Comparison of ENCODE assay signal across 18 cellular contexts in the genomic region with DNA sequence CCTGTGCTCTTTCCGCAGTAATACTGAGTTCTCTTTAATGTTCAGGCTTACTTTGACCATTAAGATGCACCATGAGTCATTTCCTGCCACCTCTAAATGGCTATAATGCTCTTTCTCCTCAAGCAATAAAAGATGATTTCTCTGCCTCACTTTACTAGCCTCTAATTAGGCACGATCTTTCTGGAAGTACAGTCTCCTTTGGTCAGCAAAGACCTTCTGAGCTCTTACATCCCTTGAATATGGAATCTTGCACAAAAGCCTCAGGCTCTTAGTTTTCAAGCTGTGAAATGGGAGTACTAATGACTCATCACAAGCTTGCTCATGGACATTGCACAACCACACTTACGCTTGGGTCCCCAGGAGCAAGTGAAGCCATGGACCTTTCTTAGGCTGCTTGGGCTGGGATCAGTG.
A peak's percentile ranks its signal among the peaks of the same experiment; 100 is the strongest.
DNase-seq lines count a peak whose midpoint lies in the region; ATAC-seq, FAIRE-seq and TF ChIP-seq lines count a peak whose summit lies in the region.
"Had no signal": no experiment of that assay in that cellular context is flagged by ENCODE, and none has a peak within 500 bp of the region (broad histone marks: within the 10 kb centered on the region; RNA-seq: fewer than 3 reads in every experiment).

No MANE protein-coding gene starts in this region.

- H3K9ac ChIP-seq in neural progenitor cell: no peak overlapping the region

- no peak for DNase-seq in stimulated activated naive CD8-positive, alpha-beta T cell treated with anti-CD3 and anti-CD28 coated beads, Interleukin-15, Interleukin-2, amounts not matched to agents 100 U/mL and 50 U/mL, for 24 hours
- DNase-seq in stimulated activated naive CD8-positive, alpha-beta T cell treated with anti-CD3 and anti-CD28 coated beads, Interleukin-15, amount 100 ng/mL, for 72 hours: no peak
- DNase-seq in PC-9 (peak in 1 of 2 experiments; percentile 45), epithelial cell of proximal tubule (ENCODE audit: low read depth) (peak; percentile 27), pons (ENCODE audit: low spot score) (no peak), NCI-H2227 (lab: John Stamatoyannopoulos, UW; ENCODE audit: unreplicated experiment) (no peak), HTR-8/SVneo (ENCODE audit: insufficient read length, low spot score) (no peak), neural progenitor cell (ENCODE audit: low spot score) (no peak)
- DNase-seq: activated CD4-positive, CD25-positive, alpha-beta regulatory T cell; activated CD8-positive, alpha-beta memory T cell treated with anti-CD3 and anti-CD28 coated beads, Interleukin-2, amount 50 U/mL, for 4 hours; NCI-H1105; NCI-H748 treated with DMSO at 0.1 percent for 48 hours; pancreas; stimulated activated CD4-positive, alpha-beta T cell treated with anti-CD3 and anti-CD28 coated beads, Interleukin-15, amount 100 ng/mL, for 24 hours; transverse colon had no signal

- H3K36me3 ChIP-seq in PC-9 (ENCODE audit: low read depth): no peaks in the 10 kb centered on the region
- no peaks in the 10 kb centered on the region for H3K36me3 ChIP-seq in neural progenitor cell
- H3K36me3 ChIP-seq: esophagus muscularis mucosa, pancreas, transverse colon had no signal

- no peaks in the 10 kb centered on the region for H4K20me1 ChIP-seq in PC-9 (ENCODE audit: insufficient read depth)
- no peaks in the 10 kb centered on the region for H4K20me1 ChIP-seq in neural progenitor cell (ENCODE audit: low read depth)

- H3K79me2 ChIP-seq in PC-9 (ENCODE audit: low read depth): no peaks in the 10 kb centered on the region
- no peaks in the 10 kb centered on the region for H3K79me2 ChIP-seq in neural progenitor cell (ENCODE audit: low read depth)

- H3K4me1 ChIP-seq in PC-9 (replicated peaks; ENCODE audit: insufficient read depth): no peaks in the 10 kb centered on the region
- H3K4me1 ChIP-seq in neural progenitor cell: no peaks in the 10 kb centered on the region
- H3K4me1 ChIP-seq: pancreas, transverse colon had no signal

- no peaks in the 10 kb centered on the region for H3K9me2 ChIP-seq in PC-9 (ENCODE audit: insufficient read depth)

- FAIRE-seq in HTR-8/SVneo (lab: Jason Lieb, UNC): no peak
- FAIRE-seq: pancreas had no signal

- H3K36me3 Mint-ChIP-seq in neural progenitor cell: peaks cover 3% of the 10 kb centered on the region
- H3K36me3 Mint-ChIP-seq: mesothelial cell of epicardium had no signal

- H3K4me3 ChIP-seq in PC-9: no peak overlapping the region
- H3K4me3 ChIP-seq in epithelial cell of proximal tubule (ENCODE audit: low read depth, low read length): no peak overlapping the region
- H3K4me3 ChIP-seq in neural progenitor cell: no peak overlapping the region
- H3K4me3 ChIP-seq: esophagus muscularis mucosa, pancreas, transverse colon had no signal

- H2AFZ ChIP-seq in PC-9 (no peak overlapping the region), neural progenitor cell (replicated peaks) (no peak overlapping the region)

- no peak overlapping the region for H3K27ac Mint-ChIP-seq in stimulated activated naive CD8-positive, alpha-beta T cell treated with anti-CD3 and anti-CD28 coated beads, Interleukin-15, amount 100 ng/mL, for 72 hours
- no peak overlapping the region for H3K27ac Mint-ChIP-seq in neural progenitor cell
- H3K27ac Mint-ChIP-seq: activated naive CD4-positive, alpha-beta T cell treated with anti-CD3 and anti-CD28 coated beads, Interleukin-2, amount 50 U/mL, for 24 hours; mesothelial cell of epicardium had no signal

- TF ChIP-seq CTCF in PC-9 (conservative IDR thresholded peaks at IDR 0.05) (no peak), epithelial cell of proximal tubule (conservative IDR thresholded peaks at IDR 0.05; ENCODE audit: low read depth, low read length) (no peak), neural progenitor cell (IDR thresholded peaks at IDR 0.05) (no peak)

- H3K9me3 ChIP-seq in PC-9 (ENCODE audit: insufficient read depth, low read depth) (no peaks in the 10 kb centered on the region), neural progenitor cell (ENCODE audit: low read depth) (no peaks in the 10 kb centered on the region)
- H3K9me3 ChIP-seq: esophagus muscularis mucosa, pancreas, transverse colon had no signal

- intact Hi-C loops in PC-9 (cut with micrococcal nuclease; ENCODE audit: unreplicated experiment): loop anchor here (5.0 kb wide), 1 partner anchor 232 kb away; no protein-coding TSS in a partner anchor

- 0 out of 2 replicates have a peak overlapping the region, but pooled peaks have one; percentile 25 for H3K4me2 ChIP-seq in PC-9
- no peak overlapping the region for H3K4me2 ChIP-seq in neural progenitor cell

- peaks cover 39% of the 10 kb centered on the region for H3K27me3 Mint-ChIP-seq in stimulated activated naive CD8-positive, alpha-beta T cell treated with anti-CD3 and anti-CD28 coated beads, Interleukin-15, amount 100 ng/mL, for 72 hours
- peaks cover 2% of the 10 kb centered on the region for H3K27me3 Mint-ChIP-seq in neural progenitor cell (ENCODE audit: insufficient read depth, low read depth)

- H3K4me1 Mint-ChIP-seq in stimulated activated naive CD8-positive, alpha-beta T cell treated with anti-CD3 and anti-CD28 coated beads, Interleukin-15, amount 100 ng/mL, for 72 hours: peaks cover 4% of the 10 kb centered on the region
- H3K4me1 Mint-ChIP-seq in neural progenitor cell: peaks cover 27% of the 10 kb centered on the region

- peaks cover 5% of the 10 kb centered on the region; the same call in 1 of the 2 replicates for H3F3A ChIP-seq in PC-9 (ENCODE audit: insufficient read depth, low read depth)
- peaks cover 4% of the 10 kb centered on the region for H3F3A ChIP-seq in neural progenitor cell (ENCODE audit: low read depth)

- no peak overlapping the region for H3K4me3 Mint-ChIP-seq in stimulated activated naive CD8-positive, alpha-beta T cell treated with anti-CD3 and anti-CD28 coated beads, Interleukin-15, amount 100 ng/mL, for 72 hours
- no peak overlapping the region for H3K4me3 Mint-ChIP-seq in neural progenitor cell
- H3K4me3 Mint-ChIP-seq: activated naive CD4-positive, alpha-beta T cell treated with anti-CD3 and anti-CD28 coated beads, Interleukin-2, amount 50 U/mL, for 24 hours; mesothelial cell of epicardium had no signal

- no peaks in the 10 kb centered on the region for H3K9me3 Mint-ChIP-seq in stimulated activated naive CD8-positive, alpha-beta T cell treated with anti-CD3 and anti-CD28 coated beads, Interleukin-15, amount 100 ng/mL, for 72 hours
- H3K9me3 Mint-ChIP-seq in neural progenitor cell: peaks cover 9% of the 10 kb centered on the region
- H3K9me3 Mint-ChIP-seq: activated naive CD4-positive, alpha-beta T cell treated with anti-CD3 and anti-CD28 coated beads, Interleukin-2, amount 50 U/mL, for 24 hours; mesothelial cell of epicardium had no signal

- POLR2A ChIA-PET in PC-9 (lab: Charles Lee; ENCODE audit: unreplicated experiment): no interaction called here

- H3K27ac ChIP-seq in PC-9: no peak overlapping the region
- no peak overlapping the region for H3K27ac ChIP-seq in neural progenitor cell
- H3K27ac ChIP-seq: esophagus muscularis mucosa, pancreas, transverse colon had no signal

- peak; percentile 43 for ATAC-seq in stimulated activated naive CD8-positive, alpha-beta T cell treated with anti-CD3 and anti-CD28 coated beads, Interleukin-15, Interleukin-2, amounts not matched to agents 100 U/mL and 50 U/mL, for 24 hours
- no peak for ATAC-seq in stimulated activated naive CD8-positive, alpha-beta T cell treated with anti-CD3 and anti-CD28 coated beads, Interleukin-15, amount 100 ng/mL, for 72 hours
- ATAC-seq: pancreas had no signal

- BruUV-seq in PC-9 (replicated peaks; lab: Mats Ljungman, UMichigan): no TSS peak

- CTCF ChIA-PET in PC-9 (lab: Charles Lee): no interaction called here

- H3K27me3 ChIP-seq in PC-9 (ENCODE audit: insufficient read depth, low read depth) (peaks cover 8% of the 10 kb centered on the region; the same call in 1 of the 2 replicates), neural progenitor cell (peaks cover 3% of the 10 kb centered on the region)
- H3K27me3 ChIP-seq: esophagus muscularis mucosa, pancreas had no signal
